18 cellular contexts compared by ENCODE assay signal in genomic region chr2:29021886-29022285, GRCh38. TPM values are rescaled to one million over a fixed set of nuclear protein-coding genes. Genes with fewer than 3 reads are reported as not detected.
A peak's percentile ranks its signal among the peaks of the same experiment; 100 is the strongest.
DNase-seq lines count a peak whose midpoint lies in the region; ATAC-seq and TF ChIP-seq lines count a peak whose summit lies in the region.
"Had no signal": no experiment of that assay in that cellular context is flagged by ENCODE, and none has a peak within 500 bp of the region (broad histone marks: within the 10 kb centered on the region; RNA-seq: fewer than 3 reads in every experiment).

No MANE protein-coding gene starts in this region.

- H3K27me3 ChIP-seq in neural progenitor cell, result no peaks in the 10 kb centered on the region

- H3K36me3 ChIP-seq in neural progenitor cell, result no peaks in the 10 kb centered on the region

- H3F3A ChIP-seq in neural progenitor cell (ENCODE audit: low read depth), result peaks cover 19% of the 10 kb centered on the region

- H4K20me1 ChIP-seq in neural progenitor cell (ENCODE audit: low read depth), result no peaks in the 10 kb centered on the region

- ATAC-seq in natural killer cell treated with Interleukin-12 subunit alpha and Interleukin-12 subunit beta and Interleukin-15 and Interleukin-18, amount 100 ng/mL, for 72 hours, result no peak
- ATAC-seq in natural killer cell, result no peak
- no peak for ATAC-seq in central memory CD8-positive, alpha-beta T cell (replicated peaks; ENCODE audit: extremely low read depth, poor library complexity, severe bottlenecking)

- H3K4me3 Mint-ChIP-seq in natural killer cell treated with Interleukin-12 subunit alpha and Interleukin-12 subunit beta and Interleukin-15 and Interleukin-18, amount 100 ng/mL, for 72 hours, result no peak overlapping the region
- no peak overlapping the region for H3K4me3 Mint-ChIP-seq in natural killer cell
- no peak overlapping the region for H3K4me3 Mint-ChIP-seq in central memory CD8-positive, alpha-beta T cell
- H3K4me3 Mint-ChIP-seq in neural progenitor cell, result no peak overlapping the region
- H3K4me3 Mint-ChIP-seq: CD4-positive, alpha-beta memory T cell; HFFc6 had no signal

- no peak overlapping the region for H3K9ac ChIP-seq in neural progenitor cell

- peak overlapping the region in 1 of 2 donors; percentile 70 for H3K27ac Mint-ChIP-seq in natural killer cell treated with Interleukin-12 subunit alpha and Interleukin-12 subunit beta and Interleukin-15 and Interleukin-18, amount 100 ng/mL, for 72 hours
- H3K27ac Mint-ChIP-seq in natural killer cell (peak overlapping the region in 1 of 2 donors; percentile 45), neural progenitor cell (peak overlapping the region; percentile 87)
- H3K27ac Mint-ChIP-seq in central memory CD8-positive, alpha-beta T cell (ENCODE audit: low read depth), result peak overlapping the region; percentile 78
- H3K27ac Mint-ChIP-seq: HFFc6 had no signal

- H3K79me2 ChIP-seq in neural progenitor cell (ENCODE audit: low read depth), result no peaks in the 10 kb centered on the region

- H3K4me3 ChIP-seq in neural progenitor cell, result no peak overlapping the region

- no peak overlapping the region for H2AFZ ChIP-seq in neural progenitor cell (replicated peaks)

- no peak for TF ChIP-seq CTCF in natural killer cell (IDR thresholded peaks at IDR 0.05)
- TF ChIP-seq CTCF in neural progenitor cell (IDR thresholded peaks at IDR 0.05), result no peak

- H3K9me3 Mint-ChIP-seq in natural killer cell treated with Interleukin-12 subunit alpha and Interleukin-12 subunit beta and Interleukin-15 and Interleukin-18, amount 100 ng/mL, for 72 hours, result no peaks in the 10 kb centered on the region
- H3K9me3 Mint-ChIP-seq in natural killer cell (no peaks in the 10 kb centered on the region), neural progenitor cell (no peaks in the 10 kb centered on the region)
- no peaks in the 10 kb centered on the region for H3K9me3 Mint-ChIP-seq in central memory CD8-positive, alpha-beta T cell
- H3K9me3 Mint-ChIP-seq: HFFc6 had no signal

- H3K27ac ChIP-seq in neural progenitor cell, result no peak overlapping the region
- H3K27ac ChIP-seq: C4-2B, HL-60 had no signal

- peaks cover 25% of the 10 kb centered on the region for H3K4me1 ChIP-seq in neural progenitor cell
- H3K4me1 ChIP-seq: Caco-2 had no signal

- intact Hi-C loops in natural killer cell (cut with micrococcal nuclease), result no loop called here

- no peaks in the 10 kb centered on the region for H3K27me3 Mint-ChIP-seq in natural killer cell treated with Interleukin-12 subunit alpha and Interleukin-12 subunit beta and Interleukin-15 and Interleukin-18, amount 100 ng/mL, for 72 hours
- H3K27me3 Mint-ChIP-seq in natural killer cell (ENCODE audit: low read depth in 2 of 2) (no peaks in the 10 kb centered on the region), neural progenitor cell (ENCODE audit: insufficient read depth, low read depth) (peaks cover 6% of the 10 kb centered on the region)
- no peaks in the 10 kb centered on the region for H3K27me3 Mint-ChIP-seq in central memory CD8-positive, alpha-beta T cell
- H3K27me3 Mint-ChIP-seq: CD4-positive, alpha-beta memory T cell had no signal

- peaks cover 20 to 31% of the 10 kb centered on the region in 2 donors for H3K4me1 Mint-ChIP-seq in natural killer cell treated with Interleukin-12 subunit alpha and Interleukin-12 subunit beta and Interleukin-15 and Interleukin-18, amount 100 ng/mL, for 72 hours (ENCODE audit: low read depth in 2 of 2)
- H3K4me1 Mint-ChIP-seq in natural killer cell (peaks cover 29 to 31% of the 10 kb centered on the region in 2 donors), neural progenitor cell (peaks cover 48% of the 10 kb centered on the region)
- peaks cover 33% of the 10 kb centered on the region for H3K4me1 Mint-ChIP-seq in central memory CD8-positive, alpha-beta T cell

- no peak overlapping the region for H3K4me2 ChIP-seq in neural progenitor cell

- DNase-seq in natural killer cell treated with Interleukin-12 subunit alpha and Interleukin-12 subunit beta and Interleukin-15 and Interleukin-18, amount 100 ng/mL, for 72 hours (ENCODE audit: low spot score), result peak; percentile 44
- no peak for DNase-seq in natural killer cell
- DNase-seq in central memory CD8-positive, alpha-beta T cell (ENCODE audit: low spot score in 2 of 2), result no peak
- DNase-seq in neural progenitor cell (ENCODE audit: low spot score), result no peak
- no peak for DNase-seq in NCI-H1694 (lab: John Stamatoyannopoulos, UW)
- no peak for DNase-seq in Ammon's horn (ENCODE audit: low spot score)
- no peak for DNase-seq in NCI-H446 treated with DMSO at 0.1 percent for 48 hours (lab: John Stamatoyannopoulos, UW)
- DNase-seq: 8988T; AML-193; Caco-2; CD4-positive, alpha-beta memory T cell; DMS53; HCEC 1CT; HFFc6 had no signal

- no peaks in the 10 kb centered on the region for H3K9me3 ChIP-seq in neural progenitor cell (ENCODE audit: low read depth)
- H3K9me3 ChIP-seq: Caco-2 had no signal

- H3K36me3 Mint-ChIP-seq in natural killer cell treated with Interleukin-12 subunit alpha and Interleukin-12 subunit beta and Interleukin-15 and Interleukin-18, amount 100 ng/mL, for 72 hours, result peaks cover under 1% of the 10 kb centered on the region
- H3K36me3 Mint-ChIP-seq in natural killer cell (peaks cover 10% of the 10 kb centered on the region), neural progenitor cell (no peaks in the 10 kb centered on the region)
- H3K36me3 Mint-ChIP-seq in central memory CD8-positive, alpha-beta T cell (ENCODE audit: insufficient read depth), result peaks cover 5% of the 10 kb centered on the region

RNA-seq across cellular contexts. Expression of gene TOGARAM2, which starts 40.8 kb away (rescaled TPM):
- 1 to 10 TPM; 6.8 to 7.7 TPM for total RNA-seq in natural killer cell treated with Interleukin-12 subunit alpha and Interleukin-12 subunit beta and Interleukin-15 and Interleukin-18, amount 100 ng/mL, for 72 hours
- 10 to 100 TPM; 25.9 to 53.2 (median 30.8) TPM for total RNA-seq in natural killer cell
- total RNA-seq in neural progenitor cell (ENCODE audit: low replicate concordance), result 0.04 and 0.62 TPM in 2 replicates
- total RNA-seq: HFFc6 had no signal

RNA-seq across cellular contexts. Expression of gene PCARE, which starts 52.4 kb away (rescaled TPM):
- not detected for total RNA-seq in natural killer cell treated with Interleukin-12 subunit alpha and Interleukin-12 subunit beta and Interleukin-15 and Interleukin-18, amount 100 ng/mL, for 72 hours
- total RNA-seq in natural killer cell (not detected), neural progenitor cell (ENCODE audit: low replicate concordance) (not detected in 2 replicates)
- total RNA-seq: Caco-2; CD4-positive, alpha-beta memory T cell; Daoy; H1; HFFc6 had no signal
